13 cellular contexts compared by ENCODE assay signal in the genomic region with DNA sequence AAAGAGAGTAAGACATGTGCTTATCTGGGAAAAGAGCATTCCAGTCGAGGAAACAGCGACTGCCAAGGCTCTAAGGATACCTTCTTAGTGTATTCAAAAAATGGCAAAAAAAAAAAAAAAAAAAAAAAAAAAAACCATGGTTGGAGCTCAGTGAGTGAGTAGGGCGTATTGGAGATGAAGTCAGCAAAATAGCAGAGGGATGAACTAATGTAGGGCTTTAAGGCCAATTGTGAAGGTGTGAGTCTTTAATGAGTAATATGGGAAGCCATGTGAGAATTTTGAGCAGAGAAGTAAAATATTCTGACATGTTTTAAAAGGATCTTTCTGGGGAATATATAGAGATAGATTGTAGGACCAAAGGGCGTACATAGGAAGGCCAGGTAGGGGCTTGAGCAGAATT.
A peak's percentile ranks its signal among the peaks of the same experiment; 100 is the strongest.
DNase-seq lines count a peak whose midpoint lies in the region; ATAC-seq and TF ChIP-seq lines count a peak whose summit lies in the region.
"Had no signal": no experiment of that assay in that cellular context is flagged by ENCODE, and none has a peak within 500 bp of the region (broad histone marks: within the 10 kb centered on the region; RNA-seq: fewer than 3 reads in every experiment).

No MANE protein-coding gene starts in this region.

- H3K9me3 ChIP-seq in vagina: no peaks in the 10 kb centered on the region
- H3K9me3 ChIP-seq: Caco-2 had no signal

- TF ChIP-seq CTCF in vagina (IDR thresholded peaks at IDR 0.05): no peak

- no peak overlapping the region for H3K27ac ChIP-seq in vagina
- H3K27ac ChIP-seq: C4-2B had no signal

- no peaks in the 10 kb centered on the region for H3K36me3 ChIP-seq in vagina

- ATAC-seq in esophagus mucosa: peak; percentile 49
- ATAC-seq: GM23338 had no signal

- DNase-seq in RKO (ENCODE audit: low spot score) (peak; percentile 55), kidney tubule cell (ENCODE audit: low spot score) (peak; percentile 74), NCI-H345 treated with DMSO at 0.1 percent for 48 hours (lab: John Stamatoyannopoulos, UW; ENCODE audit: unreplicated experiment) (no peak), NCI-H1105 (lab: John Stamatoyannopoulos, UW) (no peak), vagina (ENCODE audit: extremely low spot score in 2 of 2) (no peak), AML-193 (lab: John Stamatoyannopoulos, UW) (no peak)
- DNase-seq: ACHN; Caco-2; CD4-positive, alpha-beta T cell; HCEC 1CT had no signal

- TF ChIP-seq POLR2A in vagina (IDR thresholded peaks at IDR 0.05): no peak

- no peaks in the 10 kb centered on the region for H3K27me3 ChIP-seq in vagina

- no peak overlapping the region for H3K4me3 ChIP-seq in vagina
- H3K4me3 ChIP-seq: GM23338 had no signal

- intact Hi-C loops in vagina (cut with DNase I): no loop called here

- H3K4me1 ChIP-seq in vagina: no peaks in the 10 kb centered on the region
- H3K4me1 ChIP-seq: Caco-2 had no signal

Comparison
In these comparisons a context has a peak if more than half of its experiments do, and no peak if none do; other contexts are left out.
1. DNase-seq: peak in RKO (single experiment) and kidney tubule cell (single experiment); none in NCI-H345 treated with DMSO at 0.1 percent for 48 hours (single experiment), NCI-H1105 (single experiment), vagina (0 of 2) and AML-193 (0 of 2).